In the genomic region with DNA sequence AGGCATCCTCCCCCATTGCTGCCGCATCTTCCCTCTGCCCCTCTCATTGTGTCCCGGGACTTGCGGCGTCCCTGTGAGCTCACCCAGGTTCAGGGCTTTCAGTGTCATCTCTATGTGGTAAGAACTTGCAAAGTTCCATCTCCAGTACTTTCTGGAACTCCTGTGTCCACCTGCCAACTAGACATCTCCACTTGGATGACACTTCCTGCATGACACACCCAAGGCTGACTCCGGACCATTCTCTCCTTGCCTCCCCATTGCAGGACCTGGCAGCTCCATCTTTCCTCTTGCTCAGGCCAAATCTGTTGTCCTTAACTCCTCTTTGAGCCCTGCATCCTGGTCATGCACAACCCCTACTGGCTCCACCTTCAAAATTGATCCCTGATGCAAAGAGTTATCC, we compare ENCODE assay signal across 3 cellular contexts.
DNase-seq lines count a peak whose midpoint lies in the region; ATAC-seq, FAIRE-seq and TF ChIP-seq lines count a peak whose summit lies in the region.
"Not testable (repeated sequence)": the region's sequence is repeated elsewhere in the genome, so short reads cannot be mapped to it uniquely, and the experiment has no call there.

No MANE protein-coding gene starts in this region.

- not testable (repeated sequence) for H3K4me3 ChIP-seq in bronchial epithelial cell (ENCODE audit: low read depth, low read length); psoas muscle; gastrocnemius medialis

- not testable (repeated sequence) for TF ChIP-seq CTCF in bronchial epithelial cell (IDR thresholded peaks at IDR 0.05; ENCODE audit: insufficient read depth, low read length, severe bottlenecking); psoas muscle (IDR thresholded peaks at IDR 0.05); gastrocnemius medialis (IDR thresholded peaks at IDR 0.05 in 4 of 5, conservative IDR thresholded peaks at IDR 0.05 in 1 of 5)

- intact Hi-C loops in psoas muscle (cut with DNase I); gastrocnemius medialis (cut with DNase I; ENCODE audit: low total_unique reads): not testable (repeated sequence)

- DNase-seq in bronchial epithelial cell (ENCODE audit: low read depth); psoas muscle; gastrocnemius medialis: not testable (repeated sequence)

- not testable (repeated sequence) for H3K9me3 ChIP-seq in psoas muscle, gastrocnemius medialis

- H3K36me3 ChIP-seq in bronchial epithelial cell (ENCODE audit: control insufficient read depth, insufficient read depth, low read length); psoas muscle (ENCODE audit: insufficient read depth in 1 of 2, low read depth in 1 of 2); gastrocnemius medialis: not testable (repeated sequence)

- in situ Hi-C loops in gastrocnemius medialis (cut with MboI; ENCODE audit: low sequenced_read_pairs in 4 of 4) = not testable (repeated sequence)

- ATAC-seq in psoas muscle (peak in 3 of 4 donors; percentile 16 to 51 (median 42)), gastrocnemius medialis (peak; percentile 49 to 51)

- no CpG with 5 or more reads among the region's 5 CpGs for WGBS in psoas muscle, 3 donors

- peak; percentile 98 for FAIRE-seq in bronchial epithelial cell (lab: Jason Lieb, UNC)

- not testable (repeated sequence) for H3K27ac ChIP-seq in psoas muscle, gastrocnemius medialis

- TF ChIP-seq POLR2A in gastrocnemius medialis (IDR thresholded peaks at IDR 0.05) = not testable (repeated sequence)

- H3K4me1 ChIP-seq in psoas muscle, gastrocnemius medialis: not testable (repeated sequence)

- H3K27me3 ChIP-seq in bronchial epithelial cell (ENCODE audit: control insufficient read depth, insufficient read depth, low read length); psoas muscle (ENCODE audit: insufficient read depth in 3 of 3, low read length in 2 of 3); gastrocnemius medialis: not testable (repeated sequence)
